In the genomic region with DNA sequence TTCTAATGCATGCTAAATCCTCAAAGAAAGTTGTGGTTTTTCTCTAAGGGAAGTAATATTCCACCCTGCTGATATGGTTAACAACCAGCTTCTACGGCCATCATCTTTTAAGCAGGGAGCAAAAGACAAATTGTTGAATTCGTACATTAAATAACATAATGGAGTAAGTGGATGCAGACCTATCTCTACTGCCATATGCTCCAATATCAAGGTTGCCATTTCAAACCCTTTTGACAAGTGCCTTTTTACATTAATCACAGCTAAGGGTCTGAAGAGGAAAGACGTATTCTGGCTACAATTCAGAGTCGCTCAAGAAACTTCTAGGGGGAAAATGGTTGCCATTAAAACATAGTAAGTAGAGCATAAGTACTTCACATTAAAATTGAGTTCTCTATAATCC, we compare ENCODE assay signal across 1 cellular context.
TF ChIP-seq lines count a peak whose summit lies in the region.

No MANE protein-coding gene starts in this region.

TF ChIP-seq in K562, 482 proteins besides CTCF, POLR2A, EP300 and RAD21 (continued from another document):
- TF ChIP-seq, protein P1, sequence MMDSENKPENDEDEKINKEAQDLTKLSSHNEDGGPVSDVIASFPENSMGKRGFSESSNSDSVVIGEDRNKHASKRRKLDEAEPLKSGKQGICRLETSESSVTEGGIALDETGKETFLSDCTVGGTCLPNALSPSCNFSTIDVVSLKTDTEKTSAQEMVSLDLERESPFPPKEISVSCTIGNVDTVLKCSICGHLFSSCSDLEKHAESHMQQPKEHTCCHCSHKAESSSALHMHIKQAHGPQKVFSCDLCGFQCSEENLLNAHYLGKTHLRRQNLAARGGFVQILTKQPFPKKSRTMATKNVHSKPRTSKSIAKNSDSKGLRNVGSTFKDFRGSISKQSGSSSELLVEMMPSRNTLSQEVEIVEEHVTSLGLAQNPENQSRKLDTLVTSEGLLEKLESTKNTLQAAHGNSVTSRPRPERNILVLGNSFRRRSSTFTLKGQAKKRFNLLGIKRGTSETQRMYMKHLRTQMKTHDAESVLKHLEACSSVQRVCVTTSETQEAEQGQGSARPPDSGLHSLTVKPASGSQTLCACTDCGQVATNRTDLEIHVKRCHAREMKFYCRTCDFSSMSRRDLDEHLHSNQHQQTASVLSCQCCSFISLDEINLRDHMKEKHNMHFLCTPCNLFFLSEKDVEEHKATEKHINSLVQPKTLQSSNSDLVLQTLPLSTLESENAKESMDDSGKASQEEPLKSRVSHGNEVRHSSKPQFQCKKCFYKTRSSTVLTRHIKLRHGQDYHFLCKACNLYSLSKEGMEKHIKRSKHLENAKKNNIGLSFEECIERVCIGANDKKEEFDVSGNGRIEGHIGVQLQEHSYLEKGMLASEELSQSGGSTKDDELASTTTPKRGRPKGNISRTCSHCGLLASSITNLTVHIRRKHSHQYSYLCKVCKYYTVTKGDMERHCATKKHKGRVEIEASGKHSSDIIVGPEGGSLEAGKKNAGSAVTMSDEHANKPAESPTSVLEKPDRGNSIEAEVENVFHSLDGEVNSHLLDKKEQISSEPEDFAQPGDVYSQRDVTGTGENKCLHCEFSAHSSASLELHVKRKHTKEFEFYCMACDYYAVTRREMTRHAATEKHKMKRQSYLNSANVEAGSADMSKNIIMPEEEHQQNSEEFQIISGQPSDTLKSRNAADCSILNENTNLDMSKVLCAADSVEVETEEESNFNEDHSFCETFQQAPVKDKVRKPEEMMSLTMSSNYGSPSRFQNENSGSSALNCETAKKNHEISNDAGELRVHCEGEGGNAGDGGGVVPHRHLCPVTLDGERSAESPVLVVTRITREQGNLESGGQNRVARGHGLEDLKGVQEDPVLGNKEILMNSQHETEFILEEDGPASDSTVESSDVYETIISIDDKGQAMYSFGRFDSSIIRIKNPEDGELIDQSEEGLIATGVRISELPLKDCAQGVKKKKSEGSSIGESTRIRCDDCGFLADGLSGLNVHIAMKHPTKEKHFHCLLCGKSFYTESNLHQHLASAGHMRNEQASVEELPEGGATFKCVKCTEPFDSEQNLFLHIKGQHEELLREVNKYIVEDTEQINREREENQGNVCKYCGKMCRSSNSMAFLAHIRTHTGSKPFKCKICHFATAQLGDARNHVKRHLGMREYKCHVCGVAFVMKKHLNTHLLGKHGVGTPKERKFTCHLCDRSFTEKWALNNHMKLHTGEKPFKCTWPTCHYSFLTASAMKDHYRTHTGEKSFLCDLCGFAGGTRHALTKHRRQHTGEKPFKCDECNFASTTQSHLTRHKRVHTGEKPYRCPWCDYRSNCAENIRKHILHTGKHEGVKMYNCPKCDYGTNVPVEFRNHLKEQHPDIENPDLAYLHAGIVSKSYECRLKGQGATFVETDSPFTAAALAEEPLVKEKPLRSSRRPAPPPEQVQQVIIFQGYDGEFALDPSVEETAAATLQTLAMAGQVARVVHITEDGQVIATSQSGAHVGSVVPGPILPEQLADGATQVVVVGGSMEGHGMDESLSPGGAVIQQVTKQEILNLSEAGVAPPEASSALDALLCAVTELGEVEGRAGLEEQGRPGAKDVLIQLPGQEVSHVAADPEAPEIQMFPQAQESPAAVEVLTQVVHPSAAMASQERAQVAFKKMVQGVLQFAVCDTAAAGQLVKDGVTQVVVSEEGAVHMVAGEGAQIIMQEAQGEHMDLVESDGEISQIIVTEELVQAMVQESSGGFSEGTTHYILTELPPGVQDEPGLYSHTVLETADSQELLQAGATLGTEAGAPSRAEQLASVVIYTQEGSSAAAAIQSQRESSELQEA (IDR thresholded peaks at IDR 0.05; ENCODE audit: low read depth): no peak
- TF ChIP-seq ZKSCAN8 (CRISPR knock-in tag; IDR thresholded peaks at IDR 0.05) (no peak), PHB2 (IDR thresholded peaks at IDR 0.05; ENCODE audit: low read depth) (no peak), TAL1 (IDR thresholded peaks at IDR 0.05) (peak; percentile 34; the same call in 1 of the 2 replicates), MCM5 (IDR thresholded peaks at IDR 0.05; ENCODE audit: low read depth) (no peak), NR2C2 (CRISPR knock-in tag; IDR thresholded peaks at IDR 0.05) (no peak), NR2C2 (tag; IDR thresholded peaks at IDR 0.05) (no peak), TCF3 (CRISPR knock-in tag; IDR thresholded peaks at IDR 0.05) (peak; percentile 76), POLR2AphosphoS5 (IDR thresholded peaks at IDR 0.05; ENCODE audit: control insufficient read depth, insufficient read depth, low read depth, low read length) (0 out of 2 replicates have a peak, but pooled peaks have one; percentile 25), TEAD4 (IDR thresholded peaks at IDR 0.05; ENCODE audit: low read length) (peak; percentile 58), TEAD4 (CRISPR knock-in tag; IDR thresholded peaks at IDR 0.05; ENCODE audit: borderline replicate concordance) (no peak), GATA2 (CRISPR knock-in tag; IDR thresholded peaks at IDR 0.05) (0 out of 2 replicates have a peak, but pooled peaks have one; percentile 39)
- TF ChIP-seq, protein P2, sequence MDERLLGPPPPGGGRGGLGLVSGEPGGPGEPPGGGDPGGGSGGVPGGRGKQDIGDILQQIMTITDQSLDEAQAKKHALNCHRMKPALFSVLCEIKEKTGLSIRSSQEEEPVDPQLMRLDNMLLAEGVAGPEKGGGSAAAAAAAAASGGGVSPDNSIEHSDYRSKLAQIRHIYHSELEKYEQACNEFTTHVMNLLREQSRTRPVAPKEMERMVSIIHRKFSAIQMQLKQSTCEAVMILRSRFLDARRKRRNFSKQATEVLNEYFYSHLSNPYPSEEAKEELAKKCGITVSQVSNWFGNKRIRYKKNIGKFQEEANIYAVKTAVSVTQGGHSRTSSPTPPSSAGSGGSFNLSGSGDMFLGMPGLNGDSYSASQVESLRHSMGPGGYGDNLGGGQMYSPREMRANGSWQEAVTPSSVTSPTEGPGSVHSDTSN (CRISPR knock-in tag; IDR thresholded peaks at IDR 0.05; ENCODE audit: low read depth): no peak
- TF ChIP-seq, protein P2 (tag; conservative IDR thresholded peaks at IDR 0.05; ENCODE audit: low read depth): peak; percentile 66
